In genomic region chr2:186641807-186642321, GRCh38 we compare ENCODE assay signal across 8 cellular contexts. TPM values are rescaled to one million over a fixed set of nuclear protein-coding genes. Genes with fewer than 3 reads are reported as not detected.
DNase-seq lines count a peak whose midpoint lies in the region; TF ChIP-seq lines count a peak whose summit lies in the region.

No MANE protein-coding gene starts in this region.

- DNase-seq in AG09319 (ENCODE audit: extremely low read depth, low read depth) (peak; percentile 53), HFFc6 (peak; percentile 66), LoVo (ENCODE audit: low spot score) (peak; percentile 55), SK-MEL-5 (ENCODE audit: low read depth, low spot score) (peak; percentile 75), kidney tubule cell (ENCODE audit: low spot score) (peak; percentile 80), tibial artery (no peak)
- peak; percentile 33 for DNase-seq in central memory CD4-positive, alpha-beta T cell

- H3K27ac ChIP-seq in tibial artery: no peak overlapping the region

- H3K27me3 Mint-ChIP-seq in HFFc6 (ENCODE audit: insufficient read depth): no peaks in the 10 kb centered on the region; the same call in 1 of the 2 replicates

- H3K4me1 Mint-ChIP-seq in HFFc6 (ENCODE audit: low read depth): peaks cover 31% of the 10 kb centered on the region

- no peaks in the 10 kb centered on the region for H3K9me3 ChIP-seq in tibial artery

- H3K27me3 ChIP-seq in tibial artery: no peaks in the 10 kb centered on the region

- no peaks in the 10 kb centered on the region for H3K9me3 Mint-ChIP-seq in HFFc6

- H3K36me3 ChIP-seq in tibial artery: peaks cover 21 to 60% (median 47%) of the 10 kb centered on the region in 3 donors

- no peak overlapping the region for H3K27ac Mint-ChIP-seq in HFFc6

- H3K36me3 Mint-ChIP-seq in HFFc6 (ENCODE audit: low read depth): peaks cover 9% of the 10 kb centered on the region; the same call in 1 of the 2 replicates

- peaks cover 0 to 4% (median 1%) of the 10 kb centered on the region in 4 donors for H3K4me1 ChIP-seq in tibial artery

- intact Hi-C loops in tibial artery (cut with DNase I; ENCODE audit: low total_unique reads): loop anchor here (2.0 kb wide), 1 partner anchor 139 kb away; no protein-coding TSS in a partner anchor

- TF ChIP-seq CTCF in AG09319 (IDR thresholded peaks at IDR 0.05; ENCODE audit: low read depth, low read length): peak; percentile 80
- TF ChIP-seq CTCF in GM12873 (IDR thresholded peaks at IDR 0.05; ENCODE audit: insufficient read depth, low read depth, low read length, missing control alignments): peak; percentile 70
- TF ChIP-seq CTCF in HFFc6 (IDR thresholded peaks at IDR 0.05): peak; percentile 84
- peak; percentile 66 to 67 for TF ChIP-seq CTCF in tibial artery (IDR thresholded peaks at IDR 0.05)

- no peak overlapping the region for H3K4me3 ChIP-seq in tibial artery

- H3K4me3 Mint-ChIP-seq in HFFc6: no peak overlapping the region

- in situ Hi-C loops in SK-MEL-5 (cut with HindIII; ENCODE audit: low pct_unique_long_range_greater_than_20kb, low sequenced_read_pairs): loop anchor here (25.0 kb wide), 1 partner anchor 130 kb away; no protein-coding TSS in a partner anchor

RNA-seq across cellular contexts. Expression of gene FAM171B, which starts 52.0 kb away (rescaled TPM):
- total RNA-seq in HFFc6 (2021; fragmentation: NEBNext Ultra II Directional; extraction: Animal tissue kit (Norgen Biotek cat#: 25700)): 10 to 100 TPM; 38.3 to 47.1 (median 42.4) TPM
- total RNA-seq in SK-MEL-5 (2014; rRNA removed; shearing (Covaris generic)): 8.1 and 8.4 TPM in 2 replicates
- polyA plus RNA-seq in SK-MEL-5 (2015; cell fraction: cytosol; rRNA removed): 3.3 and 4.6 TPM in 2 replicates
- 7.6 and 8.0 TPM in 2 replicates for polyA plus RNA-seq in SK-MEL-5 (2015; cell fraction: nucleus; rRNA removed)

RNA-seq across cellular contexts. Expression of gene ITGAV, which starts 52.0 kb away (rescaled TPM):
- total RNA-seq in HFFc6 (2021; fragmentation: NEBNext Ultra II Directional; extraction: Animal tissue kit (Norgen Biotek cat#: 25700)): 10 to 100 TPM; 66.9 to 88.1 (median 80.7) TPM
- total RNA-seq in SK-MEL-5 (2014; rRNA removed; shearing (Covaris generic)): 63.4 and 78.0 TPM in 2 replicates
- 43.8 and 63.9 TPM in 2 replicates for polyA plus RNA-seq in SK-MEL-5 (2015; cell fraction: cytosol; rRNA removed)
- 59.6 and 82.6 TPM in 2 replicates for polyA plus RNA-seq in SK-MEL-5 (2015; cell fraction: nucleus; rRNA removed)

Comparison
In these comparisons a context has a peak if more than half of its experiments do, and no peak if none do; other contexts are left out.
1. DNase-seq: peak in AG09319 (single experiment), HFFc6 (single experiment), LoVo (single experiment), SK-MEL-5 (single experiment), central memory CD4-positive, alpha-beta T cell (single experiment) and kidney tubule cell (single experiment); none in tibial artery (0 of 2).
2. Peak in every context shown above with its lines, with median percentiles within 50 percentile points of each other: CTCF ChIP-seq.